ENCODE assay signal across 8 cellular contexts in genomic region chrX:12771445-12772069, GRCh38. TPM values are rescaled to one million over a fixed set of nuclear protein-coding genes. Genes with fewer than 3 reads are reported as not detected.
A peak's percentile ranks its signal among the peaks of the same experiment; 100 is the strongest.
DNase-seq lines count a peak whose midpoint lies in the region; ATAC-seq, FAIRE-seq and TF ChIP-seq lines count a peak whose summit lies in the region.

No MANE protein-coding gene starts in this region.

- no peak overlapping the region for H3K27ac ChIP-seq in endothelial cell of umbilical vein (ENCODE audit: insufficient read depth, low read depth, low read length)
- no peak overlapping the region for H3K27ac ChIP-seq in neural progenitor cell
- no peak overlapping the region for H3K27ac ChIP-seq in aorta (ENCODE audit: low read depth in 1 of 2, low read length in 2 of 2)

- no peaks in the 10 kb centered on the region for H3K36me3 Mint-ChIP-seq in activated CD8-positive, alpha-beta T cell treated with anti-CD3 and anti-CD28 coated beads for 36 hours (ENCODE audit: low read depth)
- H3K36me3 Mint-ChIP-seq in neural progenitor cell, result no peaks in the 10 kb centered on the region

- dilution Hi-C loops in endothelial cell of umbilical vein (cut with MboI; ENCODE audit: extremely low pct_ligation_motif_present, low sequenced_read_pairs), result no loop called here

- POLR2A ChIA-PET in activated CD8-positive, alpha-beta T cell treated with anti-CD3 and anti-CD28 coated beads for 36 hours (lab: Charles Lee), result interaction anchor here (0.6 kb wide), 1 partner anchor 59 kb away, joined by 3 read pairs; no protein-coding TSS in a partner anchor
- POLR2A ChIA-PET in endothelial cell of umbilical vein (lab: Charles Lee), result no interaction called here

- no peaks in the 10 kb centered on the region for H3K9me3 ChIP-seq in endothelial cell of umbilical vein (replicated peaks; ENCODE audit: control insufficient read depth, insufficient read depth, low read length)
- no peaks in the 10 kb centered on the region for H3K9me3 ChIP-seq in neural progenitor cell (ENCODE audit: low read depth)
- H3K9me3 ChIP-seq in aorta (ENCODE audit: control insufficient read depth, low read length), result no peaks in the 10 kb centered on the region

- H3K4me1 ChIP-seq in endothelial cell of umbilical vein (ENCODE audit: control insufficient read depth, extremely low read depth, insufficient read depth, low read length) (no peaks in the 10 kb centered on the region), neural progenitor cell (no peaks in the 10 kb centered on the region), aorta (ENCODE audit: control insufficient read depth in 1 of 2, insufficient read depth in 2 of 2, low read length in 2 of 2) (no peaks in the 10 kb centered on the region)

- 31 to 36% methylated on average over 22 of the region's 22 CpGs for WGBS in aorta, 2 donors

- H3K79me2 ChIP-seq in endothelial cell of umbilical vein (ENCODE audit: control insufficient read depth, insufficient read depth, low read length), result no peaks in the 10 kb centered on the region
- no peaks in the 10 kb centered on the region for H3K79me2 ChIP-seq in neural progenitor cell (ENCODE audit: low read depth)

- BruUV-seq in endothelial cell of umbilical vein (replicated peaks; lab: Mats Ljungman, UMichigan), result no TSS peak

- H4K20me1 ChIP-seq in endothelial cell of umbilical vein (replicated peaks; ENCODE audit: control insufficient read depth, extremely low read depth, insufficient read depth, low read length), result no peaks in the 10 kb centered on the region
- H4K20me1 ChIP-seq in neural progenitor cell (ENCODE audit: low read depth), result no peaks in the 10 kb centered on the region

- H3F3A ChIP-seq in neural progenitor cell (ENCODE audit: low read depth), result no peaks in the 10 kb centered on the region

- H2AFZ ChIP-seq in endothelial cell of umbilical vein (ENCODE audit: low read depth, low read length) (no peak overlapping the region), neural progenitor cell (replicated peaks) (no peak overlapping the region)

- no peak overlapping the region for H3K4me3 Mint-ChIP-seq in activated CD8-positive, alpha-beta T cell treated with anti-CD3 and anti-CD28 coated beads for 36 hours
- H3K4me3 Mint-ChIP-seq in neural progenitor cell, result no peak overlapping the region

- no peaks in the 10 kb centered on the region for H3K9me1 ChIP-seq in endothelial cell of umbilical vein (replicated peaks; ENCODE audit: control insufficient read depth, extremely low read depth, insufficient read depth, low read length)

- H3K27ac Mint-ChIP-seq in activated CD8-positive, alpha-beta T cell treated with anti-CD3 and anti-CD28 coated beads for 36 hours, result no peak overlapping the region
- H3K27ac Mint-ChIP-seq in neural progenitor cell, result no peak overlapping the region

- CTCF ChIA-PET in activated CD8-positive, alpha-beta T cell treated with anti-CD3 and anti-CD28 coated beads for 36 hours (lab: Charles Lee), result interaction anchor here (0.6 to 4.0 kb wide), 27 partner anchors 9 to 1240 kb away, joined by 3 to 35 read pairs (median 5); partner anchors contain the start of gene PRPS2
- CTCF ChIA-PET in endothelial cell of umbilical vein (lab: Charles Lee), result interaction anchor here (0.6 to 5.0 kb wide), 13 partner anchors 10 to 1380 kb away, joined by 3 to 51 read pairs (median 5); partner anchors contain the start of gene PRPS2

- H3K9ac ChIP-seq in endothelial cell of umbilical vein (replicated peaks; ENCODE audit: extremely low read depth, insufficient read depth, low read length) (no peak overlapping the region), neural progenitor cell (no peak overlapping the region)

- no peaks in the 10 kb centered on the region for H3K36me3 ChIP-seq in endothelial cell of umbilical vein (ENCODE audit: control insufficient read depth in 2 of 2, extremely low read depth in 1 of 2, insufficient read depth in 2 of 2, low read length in 2 of 2)
- no peaks in the 10 kb centered on the region for H3K36me3 ChIP-seq in neural progenitor cell
- no peaks in the 10 kb centered on the region for H3K36me3 ChIP-seq in aorta (ENCODE audit: control insufficient read depth in 1 of 2, insufficient read depth in 2 of 2, low read length in 1 of 2)

- H3K4me2 ChIP-seq in endothelial cell of umbilical vein (ENCODE audit: insufficient read depth, low read length) (no peak overlapping the region), neural progenitor cell (no peak overlapping the region)

- no peak for TF ChIP-seq POLR2A in endothelial cell of umbilical vein (IDR thresholded peaks at IDR 0.05; ENCODE audit: low read depth, low read length)

- peaks cover 2% of the 10 kb centered on the region for H3K4me1 Mint-ChIP-seq in activated CD8-positive, alpha-beta T cell treated with anti-CD3 and anti-CD28 coated beads for 36 hours (ENCODE audit: low read depth)
- H3K4me1 Mint-ChIP-seq in neural progenitor cell, result no peaks in the 10 kb centered on the region

- TF ChIP-seq CTCF in GM12864 (IDR thresholded peaks at IDR 0.05; ENCODE audit: low read depth, low read length, missing control alignments) (peak; percentile 87), LNCAP (IDR thresholded peaks at IDR 0.05) (peak; percentile 89), endothelial cell of umbilical vein (IDR thresholded peaks at IDR 0.05; ENCODE audit: extremely low read depth in 1 of 2, insufficient read depth in 1 of 2, low read depth in 1 of 2, low read length in 2 of 2) (peak; percentile 77 to 91), neural progenitor cell (IDR thresholded peaks at IDR 0.05) (peak; percentile 73)
- peak; percentile 63 for TF ChIP-seq CTCF in activated CD8-positive, alpha-beta T cell treated with anti-CD3 and anti-CD28 coated beads for 36 hours (IDR thresholded peaks at IDR 0.05)

- FAIRE-seq in endothelial cell of umbilical vein (lab: Jason Lieb, UNC), result no peak

- peak; percentile 99 for ATAC-seq in GM21825 (IDR thresholded peaks at IDR 0.05; ENCODE audit: unreplicated experiment)
- peak; percentile 100 for ATAC-seq in activated CD8-positive, alpha-beta T cell treated with anti-CD3 and anti-CD28 coated beads for 36 hours
- ATAC-seq in aorta (ENCODE audit: low FRiP score), result peak; percentile 54

- H3K9me3 Mint-ChIP-seq in activated CD8-positive, alpha-beta T cell treated with anti-CD3 and anti-CD28 coated beads for 36 hours, result no peaks in the 10 kb centered on the region
- H3K9me3 Mint-ChIP-seq in neural progenitor cell, result no peaks in the 10 kb centered on the region

- H3K27me3 Mint-ChIP-seq in activated CD8-positive, alpha-beta T cell treated with anti-CD3 and anti-CD28 coated beads for 36 hours, result peaks cover 10% of the 10 kb centered on the region
- H3K27me3 Mint-ChIP-seq in neural progenitor cell (ENCODE audit: insufficient read depth, low read depth), result no peaks in the 10 kb centered on the region

- H3K4me3 ChIP-seq in GM12864 (ENCODE audit: low read depth, low read length) (no peak overlapping the region), endothelial cell of umbilical vein (replicated peaks in 1 of 3; ENCODE audit: insufficient read depth in 1 of 3, low read depth in 1 of 3, low read length in 3 of 3) (no peak overlapping the region), neural progenitor cell (no peak overlapping the region), aorta (ENCODE audit: low read length in 2 of 2) (no peak overlapping the region)

- intact Hi-C loops in activated CD8-positive, alpha-beta T cell treated with anti-CD3 and anti-CD28 coated beads for 36 hours (cut with micrococcal nuclease), result loop anchor here (2.0 kb wide), 1 partner anchor 63 kb away; no protein-coding TSS in a partner anchor
- intact Hi-C loops in endothelial cell of umbilical vein (cut with micrococcal nuclease) (loop anchor here (1.0 kb wide), 1 partner anchor 69 kb away; no protein-coding TSS in a partner anchor), aorta (cut with DNase I) (no loop called here)

- peak; percentile 41 for DNase-seq in GM12864 (ENCODE audit: low read depth)
- peak; percentile 84 for DNase-seq in activated CD8-positive, alpha-beta T cell treated with anti-CD3 and anti-CD28 coated beads for 36 hours
- DNase-seq in endothelial cell of umbilical vein (ENCODE audit: low read depth, low spot score), result peak; percentile 33
- DNase-seq in neural progenitor cell (ENCODE audit: low spot score), result peak; percentile 84
- DNase-seq in aorta, result peak; percentile 73 to 78
- DNase-seq in NCI-H1105 (lab: John Stamatoyannopoulos, UW), result no peak

- peaks cover 1 to 3% of the 10 kb centered on the region in 2 experiments for H3K27me3 ChIP-seq in endothelial cell of umbilical vein (ENCODE audit: control insufficient read depth in 2 of 2, insufficient read depth in 2 of 2, low read length in 2 of 2)
- H3K27me3 ChIP-seq in neural progenitor cell, result no peaks in the 10 kb centered on the region
- no peaks in the 10 kb centered on the region for H3K27me3 ChIP-seq in aorta (ENCODE audit: control insufficient read depth in 1 of 2, insufficient read depth in 2 of 2, low read length in 1 of 2)

TF ChIP-seq in endothelial cell of umbilical vein, 7 proteins besides CTCF, POLR2A, EP300 and RAD21:
- no peak for TF ChIP-seq MAX (IDR thresholded peaks at IDR 0.05; ENCODE audit: insufficient read depth, insufficient read length)
- TF ChIP-seq EZH2 (IDR thresholded peaks at IDR 0.05; ENCODE audit: borderline replicate concordance, low read depth, low read length, severe bottlenecking), result no peak
- TF ChIP-seq POLR2AphosphoS5 (IDR thresholded peaks at IDR 0.05; ENCODE audit: insufficient read depth, low read depth, low read length), result no peak
- TF ChIP-seq GATA2 (IDR thresholded peaks at IDR 0.05; ENCODE audit: insufficient read depth, insufficient read length, low read depth, low read length), result no peak
- TF ChIP-seq FOS (IDR thresholded peaks at IDR 0.05; ENCODE audit: borderline replicate concordance, insufficient read depth, low read length), result no peak
- TF ChIP-seq MYC (IDR thresholded peaks at IDR 0.05; ENCODE audit: low read depth, low read length), result no peak
- no peak for TF ChIP-seq JUN (IDR thresholded peaks at IDR 0.05; ENCODE audit: borderline replicate concordance, insufficient read depth, insufficient read length, low read depth)
TF ChIP-seq in endothelial cell of umbilical vein: peak in this region for 0.

RNA-seq across cellular contexts. Expression of gene PRPS2, which starts 19.7 kb away (rescaled TPM):
- total RNA-seq in activated CD8-positive, alpha-beta T cell treated with anti-CD3 and anti-CD28 coated beads for 36 hours, result 100 to 1,000 TPM; 110 to 114 TPM
- total RNA-seq in endothelial cell of umbilical vein, result 36.7 and 38.0 TPM in 2 replicates
- polyA plus RNA-seq in endothelial cell of umbilical vein, result 15.0 and 15.9 TPM in 2 replicates
- polyA plus RNA-seq in endothelial cell of umbilical vein (2011; cell fraction: cytosol; rRNA removed), result 15.8 and 19.6 TPM in 2 replicates
- polyA plus RNA-seq in endothelial cell of umbilical vein (2011; cell fraction: nucleus; rRNA removed), result 13.3 and 15.7 TPM in 2 replicates
- 20.7 and 22.2 TPM in 2 replicates for polyA plus RNA-seq in endothelial cell of umbilical vein (2012)
- 36.9 and 38.1 TPM in 2 replicates for polyA minus RNA-seq in endothelial cell of umbilical vein
- polyA minus RNA-seq in endothelial cell of umbilical vein (2011; cell fraction: cytosol; rRNA and poly(A)+ RNA removed), result 120 TPM
- 7.9 and 10.5 TPM in 2 replicates for polyA minus RNA-seq in endothelial cell of umbilical vein (2011; cell fraction: nucleus; rRNA and poly(A)+ RNA removed)
- 21.6 and 32.2 TPM in 2 replicates for total RNA-seq in neural progenitor cell (ENCODE audit: low replicate concordance)
- total RNA-seq in aorta, result 10 to 100 TPM; 22.3 to 23.4 TPM
- polyA plus RNA-seq in aorta, result 10 to 100 TPM; 15.0 to 17.5 TPM

Comparison
In these comparisons a context has a peak if more than half of its experiments do, and no peak if none do; other contexts are left out.
1. intact Hi-C loops: an anchor here in activated CD8-positive, alpha-beta T cell treated with anti-CD3 and anti-CD28 coated beads for 36 hours (2.0 kb wide) and endothelial cell of umbilical vein (1.0 kb wide); none called in aorta.